In genomic region chr1:235304549-235305451, GRCh38 we compare ENCODE assay signal across 1 cellular context.
TF ChIP-seq lines count a peak whose summit lies in the region.

No MANE protein-coding gene starts in this region.

TF ChIP-seq in HEK293, 187 proteins besides CTCF, POLR2A, EP300 and RAD21 (continued from another document and continues in another):
- TF ChIP-seq ZSCAN18 (tag by site-specific recombination; IDR thresholded peaks at IDR 0.05): no peak
- no peak for TF ChIP-seq OVOL3 (tag by site-specific recombination; IDR thresholded peaks at IDR 0.05)
- TF ChIP-seq, protein P1, sequence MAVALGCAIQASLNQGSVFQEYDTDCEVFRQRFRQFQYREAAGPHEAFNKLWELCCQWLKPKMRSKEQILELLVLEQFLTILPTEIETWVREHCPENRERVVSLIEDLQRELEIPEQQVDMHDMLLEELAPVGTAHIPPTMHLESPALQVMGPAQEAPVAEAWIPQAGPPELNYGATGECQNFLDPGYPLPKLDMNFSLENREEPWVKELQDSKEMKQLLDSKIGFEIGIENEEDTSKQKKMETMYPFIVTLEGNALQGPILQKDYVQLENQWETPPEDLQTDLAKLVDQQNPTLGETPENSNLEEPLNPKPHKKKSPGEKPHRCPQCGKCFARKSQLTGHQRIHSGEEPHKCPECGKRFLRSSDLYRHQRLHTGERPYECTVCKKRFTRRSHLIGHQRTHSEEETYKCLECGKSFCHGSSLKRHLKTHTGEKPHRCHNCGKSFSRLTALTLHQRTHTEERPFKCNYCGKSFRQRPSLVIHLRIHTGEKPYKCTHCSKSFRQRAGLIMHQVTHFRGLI (tag by site-specific recombination; IDR thresholded peaks at IDR 0.05): no peak
- peak; percentile 71 for TF ChIP-seq SP7 (tag by site-specific recombination; IDR thresholded peaks at IDR 0.05)
- TF ChIP-seq, protein P2, sequence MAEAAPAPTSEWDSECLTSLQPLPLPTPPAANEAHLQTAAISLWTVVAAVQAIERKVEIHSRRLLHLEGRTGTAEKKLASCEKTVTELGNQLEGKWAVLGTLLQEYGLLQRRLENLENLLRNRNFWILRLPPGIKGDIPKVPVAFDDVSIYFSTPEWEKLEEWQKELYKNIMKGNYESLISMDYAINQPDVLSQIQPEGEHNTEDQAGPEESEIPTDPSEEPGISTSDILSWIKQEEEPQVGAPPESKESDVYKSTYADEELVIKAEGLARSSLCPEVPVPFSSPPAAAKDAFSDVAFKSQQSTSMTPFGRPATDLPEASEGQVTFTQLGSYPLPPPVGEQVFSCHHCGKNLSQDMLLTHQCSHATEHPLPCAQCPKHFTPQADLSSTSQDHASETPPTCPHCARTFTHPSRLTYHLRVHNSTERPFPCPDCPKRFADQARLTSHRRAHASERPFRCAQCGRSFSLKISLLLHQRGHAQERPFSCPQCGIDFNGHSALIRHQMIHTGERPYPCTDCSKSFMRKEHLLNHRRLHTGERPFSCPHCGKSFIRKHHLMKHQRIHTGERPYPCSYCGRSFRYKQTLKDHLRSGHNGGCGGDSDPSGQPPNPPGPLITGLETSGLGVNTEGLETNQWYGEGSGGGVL (tag by site-specific recombination; IDR thresholded peaks at IDR 0.05): no peak
- no peak for TF ChIP-seq SETDB1 (IDR thresholded peaks at IDR 0.05; ENCODE audit: insufficient read length, low read length)
- TF ChIP-seq, protein P3, sequence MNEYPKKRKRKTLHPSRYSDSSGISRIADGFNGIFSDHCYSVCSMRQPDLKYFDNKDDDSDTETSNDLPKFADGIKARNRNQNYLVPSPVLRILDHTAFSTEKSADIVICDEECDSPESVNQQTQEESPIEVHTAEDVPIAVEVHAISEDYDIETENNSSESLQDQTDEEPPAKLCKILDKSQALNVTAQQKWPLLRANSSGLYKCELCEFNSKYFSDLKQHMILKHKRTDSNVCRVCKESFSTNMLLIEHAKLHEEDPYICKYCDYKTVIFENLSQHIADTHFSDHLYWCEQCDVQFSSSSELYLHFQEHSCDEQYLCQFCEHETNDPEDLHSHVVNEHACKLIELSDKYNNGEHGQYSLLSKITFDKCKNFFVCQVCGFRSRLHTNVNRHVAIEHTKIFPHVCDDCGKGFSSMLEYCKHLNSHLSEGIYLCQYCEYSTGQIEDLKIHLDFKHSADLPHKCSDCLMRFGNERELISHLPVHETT (tag by site-specific recombination; IDR thresholded peaks at IDR 0.05): no peak
- TF ChIP-seq ZNF571 (tag by site-specific recombination; IDR thresholded peaks at IDR 0.05): no peak
- 0 out of 2 replicates have a peak, but pooled peaks have one; percentile 10 for TF ChIP-seq ZNF366 (tag by site-specific recombination; conservative IDR thresholded peaks at IDR 0.05)
- no peak for TF ChIP-seq ZNF423 (tag by site-specific recombination; IDR thresholded peaks at IDR 0.05)
- TF ChIP-seq ZSCAN5A (tag by site-specific recombination; IDR thresholded peaks at IDR 0.05): no peak
- no peak for TF ChIP-seq ZNF184 (tag by site-specific recombination; IDR thresholded peaks at IDR 0.05)
- no peak for TF ChIP-seq ZNF548 (tag by site-specific recombination; IDR thresholded peaks at IDR 0.05)
- TF ChIP-seq KLF8 (tag by site-specific recombination; IDR thresholded peaks at IDR 0.05): no peak
- no peak; the same call in 1 of the 2 replicates for TF ChIP-seq MYNN (tag by site-specific recombination; IDR thresholded peaks at IDR 0.05; ENCODE audit: borderline replicate concordance)
- TF ChIP-seq SP3 (tag by site-specific recombination; IDR thresholded peaks at IDR 0.05): no peak
- TF ChIP-seq ZNF10 (tag by site-specific recombination; IDR thresholded peaks at IDR 0.05): no peak
- TF ChIP-seq ZBTB1 (tag by site-specific recombination; IDR thresholded peaks at IDR 0.05): no peak
- no peak for TF ChIP-seq GLIS2 (tag by site-specific recombination; IDR thresholded peaks at IDR 0.05)
- no peak for TF ChIP-seq ZNF175 (tag by site-specific recombination; IDR thresholded peaks at IDR 0.05)
- TF ChIP-seq, protein P4, sequence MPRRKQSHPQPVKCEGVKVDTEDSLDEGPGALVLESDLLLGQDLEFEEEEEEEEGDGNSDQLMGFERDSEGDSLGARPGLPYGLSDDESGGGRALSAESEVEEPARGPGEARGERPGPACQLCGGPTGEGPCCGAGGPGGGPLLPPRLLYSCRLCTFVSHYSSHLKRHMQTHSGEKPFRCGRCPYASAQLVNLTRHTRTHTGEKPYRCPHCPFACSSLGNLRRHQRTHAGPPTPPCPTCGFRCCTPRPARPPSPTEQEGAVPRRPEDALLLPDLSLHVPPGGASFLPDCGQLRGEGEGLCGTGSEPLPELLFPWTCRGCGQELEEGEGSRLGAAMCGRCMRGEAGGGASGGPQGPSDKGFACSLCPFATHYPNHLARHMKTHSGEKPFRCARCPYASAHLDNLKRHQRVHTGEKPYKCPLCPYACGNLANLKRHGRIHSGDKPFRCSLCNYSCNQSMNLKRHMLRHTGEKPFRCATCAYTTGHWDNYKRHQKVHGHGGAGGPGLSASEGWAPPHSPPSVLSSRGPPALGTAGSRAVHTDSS (tag by site-specific recombination; IDR thresholded peaks at IDR 0.05): peak; percentile 54; the same call in 1 of the 2 replicates
- no peak for TF ChIP-seq PBX3 (CRISPR knock-in tag; IDR thresholded peaks at IDR 0.05)
- TF ChIP-seq, protein P5, sequence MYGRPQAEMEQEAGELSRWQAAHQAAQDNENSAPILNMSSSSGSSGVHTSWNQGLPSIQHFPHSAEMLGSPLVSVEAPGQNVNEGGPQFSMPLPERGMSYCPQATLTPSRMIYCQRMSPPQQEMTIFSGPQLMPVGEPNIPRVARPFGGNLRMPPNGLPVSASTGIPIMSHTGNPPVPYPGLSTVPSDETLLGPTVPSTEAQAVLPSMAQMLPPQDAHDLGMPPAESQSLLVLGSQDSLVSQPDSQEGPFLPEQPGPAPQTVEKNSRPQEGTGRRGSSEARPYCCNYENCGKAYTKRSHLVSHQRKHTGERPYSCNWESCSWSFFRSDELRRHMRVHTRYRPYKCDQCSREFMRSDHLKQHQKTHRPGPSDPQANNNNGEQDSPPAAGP (tag by site-specific recombination; IDR thresholded peaks at IDR 0.05): no peak
- peak; percentile 85 for TF ChIP-seq PRDM6 (tag by site-specific recombination; IDR thresholded peaks at IDR 0.05)
- no peak for TF ChIP-seq ZNF549 (tag by site-specific recombination; IDR thresholded peaks at IDR 0.05)
- TF ChIP-seq ZNF792 (tag by site-specific recombination; IDR thresholded peaks at IDR 0.05): no peak
- no peak for TF ChIP-seq ZBTB44 (tag by site-specific recombination; IDR thresholded peaks at IDR 0.05)
- TF ChIP-seq ZNF76 (tag by site-specific recombination; IDR thresholded peaks at IDR 0.05; ENCODE audit: borderline replicate concordance, low read depth): no peak
- no peak for TF ChIP-seq ZNF148 (tag by site-specific recombination; IDR thresholded peaks at IDR 0.05; ENCODE audit: borderline replicate concordance)
- 0 out of 2 replicates have a peak, but pooled peaks have one; percentile 32 for TF ChIP-seq ZNF629 (tag by site-specific recombination; IDR thresholded peaks at IDR 0.05)
- TF ChIP-seq ZNF341 (tag by site-specific recombination; IDR thresholded peaks at IDR 0.05; ENCODE audit: low read depth): no peak
- TF ChIP-seq ZNF248 (tag by site-specific recombination; IDR thresholded peaks at IDR 0.05): no peak
- no peak for TF ChIP-seq ZNF521 (tag by site-specific recombination; IDR thresholded peaks at IDR 0.05)
- TF ChIP-seq SP2 (tag by site-specific recombination; IDR thresholded peaks at IDR 0.05): no peak
- TF ChIP-seq ZBTB17 (tag by site-specific recombination; IDR thresholded peaks at IDR 0.05): peak; percentile 55; the same call in 1 of the 2 replicates
- TF ChIP-seq ZNF555 (tag by site-specific recombination; conservative IDR thresholded peaks at IDR 0.05): no peak
- TF ChIP-seq ZSCAN23 (tag by site-specific recombination; IDR thresholded peaks at IDR 0.05): no peak
- TF ChIP-seq ZNF654 (tag by site-specific recombination; IDR thresholded peaks at IDR 0.05; ENCODE audit: low read depth): no peak
- no peak for TF ChIP-seq ZNF600 (tag by site-specific recombination; IDR thresholded peaks at IDR 0.05)
- TF ChIP-seq, protein P6, sequence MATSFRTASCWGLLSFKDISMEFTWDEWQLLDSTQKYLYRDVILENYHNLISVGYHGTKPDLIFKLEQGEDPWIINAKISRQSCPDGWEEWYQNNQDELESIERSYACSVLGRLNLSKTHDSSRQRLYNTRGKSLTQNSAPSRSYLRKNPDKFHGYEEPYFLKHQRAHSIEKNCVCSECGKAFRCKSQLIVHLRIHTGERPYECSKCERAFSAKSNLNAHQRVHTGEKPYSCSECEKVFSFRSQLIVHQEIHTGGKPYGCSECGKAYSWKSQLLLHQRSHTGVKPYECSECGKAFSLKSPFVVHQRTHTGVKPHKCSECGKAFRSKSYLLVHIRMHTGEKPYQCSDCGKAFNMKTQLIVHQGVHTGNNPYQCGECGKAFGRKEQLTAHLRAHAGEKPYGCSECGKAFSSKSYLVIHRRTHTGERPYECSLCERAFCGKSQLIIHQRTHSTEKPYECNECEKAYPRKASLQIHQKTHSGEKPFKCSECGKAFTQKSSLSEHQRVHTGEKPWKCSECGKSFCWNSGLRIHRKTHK (tag by site-specific recombination; IDR thresholded peaks at IDR 0.05): no peak
